6 cellular contexts compared by ENCODE assay signal in genomic region chr20:49455691-49456090, GRCh38. TPM values are rescaled to one million over a fixed set of nuclear protein-coding genes. Genes with fewer than 3 reads are reported as not detected.
"Had no signal": no experiment of that assay in that cellular context is flagged by ENCODE, and none has a peak within 500 bp of the region (broad histone marks: within the 10 kb centered on the region; RNA-seq: fewer than 3 reads in every experiment).

No MANE protein-coding gene starts in this region.

- ATAC-seq: GM23338, K562 had no signal

- DNase-seq: H9, HCEC 1CT, HFFc6, IMR-90 had no signal

RNA-seq across cellular contexts. Expression of gene KCNB1, which starts 26.8 kb away (rescaled TPM):
- total RNA-seq: IMR-90, K562 had no signal
